14 cellular contexts compared by ENCODE assay signal in genomic region chr5:157352756-157353340, GRCh38.
DNase-seq lines count a peak whose midpoint lies in the region; ATAC-seq and TF ChIP-seq lines count a peak whose summit lies in the region.
"Had no signal": no experiment of that assay in that cellular context is flagged by ENCODE, and none has a peak within 500 bp of the region (broad histone marks: within the 10 kb centered on the region; RNA-seq: fewer than 3 reads in every experiment).

No MANE protein-coding gene starts in this region.

- ATAC-seq in natural killer cell (no peak), HG02798 (IDR thresholded peaks at IDR 0.05; ENCODE audit: poor library complexity, unreplicated experiment) (no peak), GM19455 (IDR thresholded peaks at IDR 0.05; ENCODE audit: unreplicated experiment) (no peak)
- ATAC-seq in stimulated activated naive B cell treated with anti-CD40 and anti-IgM and Interleukin-4, amounts not matched to agents 10 μg/mL and 1 μg/mL and 100 μg/mL, for 72 hours (replicated peaks) = no peak

- no peak overlapping the region for H3K4me3 Mint-ChIP-seq in activated naive CD4-positive, alpha-beta T cell treated with anti-CD3 and anti-CD28 coated beads, Interleukin-2, amount 50 U/mL, for 24 hours
- no peak overlapping the region for H3K4me3 Mint-ChIP-seq in activated T-helper 1 cell treated with anti-CD3 and anti-CD28 coated beads, Interleukin-12 subunit alpha, Interleukin-12 subunit beta, Interleukin-2, Interleukin-4 antibody, amounts not matched to agents 30 ng/mL and 10 ng/mL and 1 ng/mL, durations not matched to agents 14 hours and 24 hours and 36 hours
- H3K4me3 Mint-ChIP-seq in natural killer cell = no peak overlapping the region
- H3K4me3 Mint-ChIP-seq in stimulated activated naive B cell treated with anti-CD40 and anti-IgM and Interleukin-4, amounts not matched to agents 10 μg/mL and 1 μg/mL and 100 μg/mL, for 72 hours = no peak overlapping the region

- H3K9me3 ChIP-seq in stomach = no peaks in the 10 kb centered on the region
- H3K9me3 ChIP-seq: tibial nerve had no signal

- H3K36me3 Mint-ChIP-seq in activated naive CD4-positive, alpha-beta T cell treated with anti-CD3 and anti-CD28 coated beads, Interleukin-2, amount 50 U/mL, for 24 hours = peaks cover 20% of the 10 kb centered on the region
- H3K36me3 Mint-ChIP-seq in activated T-helper 1 cell treated with anti-CD3 and anti-CD28 coated beads, Interleukin-12 subunit alpha, Interleukin-12 subunit beta, Interleukin-2, Interleukin-4 antibody, amounts not matched to agents 30 ng/mL and 10 ng/mL and 1 ng/mL, durations not matched to agents 14 hours and 24 hours and 36 hours (ENCODE audit: low read depth) = peaks cover 68% of the 10 kb centered on the region
- no peaks in the 10 kb centered on the region for H3K36me3 Mint-ChIP-seq in natural killer cell
- peaks cover 55 to 71% of the 10 kb centered on the region in 2 donors for H3K36me3 Mint-ChIP-seq in stimulated activated naive B cell treated with anti-CD40 and anti-IgM and Interleukin-4, amounts not matched to agents 10 μg/mL and 1 μg/mL and 100 μg/mL, for 72 hours

- intact Hi-C loops in activated T-helper 1 cell treated with anti-CD3 and anti-CD28 coated beads, Interleukin-12 subunit alpha, Interleukin-12 subunit beta, Interleukin-2, Interleukin-4 antibody, amounts not matched to agents 30 ng/mL and 10 ng/mL and 1 ng/mL, durations not matched to agents 14 hours and 24 hours and 36 hours (cut with micrococcal nuclease) = no loop called here
- intact Hi-C loops in natural killer cell (cut with micrococcal nuclease) = no loop called here
- intact Hi-C loops in stomach (cut with DNase I; ENCODE audit: low total_unique reads) = no loop called here

- no peak overlapping the region for H3K4me3 ChIP-seq in stomach
- H3K4me3 ChIP-seq: tibial nerve had no signal

- peaks cover 0 to 14% (median 4%) of the 10 kb centered on the region in 4 donors for H3K36me3 ChIP-seq in stomach
- H3K36me3 ChIP-seq: tibial nerve had no signal

- no peaks in the 10 kb centered on the region for H3K27me3 ChIP-seq in stomach
- H3K27me3 ChIP-seq: tibial nerve had no signal

- no peaks in the 10 kb centered on the region for H3K9me3 Mint-ChIP-seq in activated naive CD4-positive, alpha-beta T cell treated with anti-CD3 and anti-CD28 coated beads, Interleukin-2, amount 50 U/mL, for 24 hours
- H3K9me3 Mint-ChIP-seq in activated T-helper 1 cell treated with anti-CD3 and anti-CD28 coated beads, Interleukin-12 subunit alpha, Interleukin-12 subunit beta, Interleukin-2, Interleukin-4 antibody, amounts not matched to agents 30 ng/mL and 10 ng/mL and 1 ng/mL, durations not matched to agents 14 hours and 24 hours and 36 hours = no peaks in the 10 kb centered on the region
- H3K9me3 Mint-ChIP-seq in natural killer cell = no peaks in the 10 kb centered on the region
- peaks cover 0 to 4% of the 10 kb centered on the region in 2 donors for H3K9me3 Mint-ChIP-seq in stimulated activated naive B cell treated with anti-CD40 and anti-IgM and Interleukin-4, amounts not matched to agents 10 μg/mL and 1 μg/mL and 100 μg/mL, for 72 hours

- peak overlapping the region; percentile 90 for H3K27ac Mint-ChIP-seq in activated naive CD4-positive, alpha-beta T cell treated with anti-CD3 and anti-CD28 coated beads, Interleukin-2, amount 50 U/mL, for 24 hours
- H3K27ac Mint-ChIP-seq in activated T-helper 1 cell treated with anti-CD3 and anti-CD28 coated beads, Interleukin-12 subunit alpha, Interleukin-12 subunit beta, Interleukin-2, Interleukin-4 antibody, amounts not matched to agents 30 ng/mL and 10 ng/mL and 1 ng/mL, durations not matched to agents 14 hours and 24 hours and 36 hours = peak overlapping the region; percentile 84
- peak overlapping the region; percentile 64 to 88 for H3K27ac Mint-ChIP-seq in natural killer cell
- peak overlapping the region; percentile 86 for H3K27ac Mint-ChIP-seq in stimulated activated naive B cell treated with anti-CD40 and anti-IgM and Interleukin-4, amounts not matched to agents 10 μg/mL and 1 μg/mL and 100 μg/mL, for 72 hours

- H3K27me3 Mint-ChIP-seq in activated naive CD4-positive, alpha-beta T cell treated with anti-CD3 and anti-CD28 coated beads, Interleukin-2, amount 50 U/mL, for 24 hours = no peaks in the 10 kb centered on the region
- no peaks in the 10 kb centered on the region for H3K27me3 Mint-ChIP-seq in activated T-helper 1 cell treated with anti-CD3 and anti-CD28 coated beads, Interleukin-12 subunit alpha, Interleukin-12 subunit beta, Interleukin-2, Interleukin-4 antibody, amounts not matched to agents 30 ng/mL and 10 ng/mL and 1 ng/mL, durations not matched to agents 14 hours and 24 hours and 36 hours (ENCODE audit: insufficient read depth)
- no peaks in the 10 kb centered on the region for H3K27me3 Mint-ChIP-seq in natural killer cell (ENCODE audit: low read depth in 2 of 2)
- H3K27me3 Mint-ChIP-seq in stimulated activated naive B cell treated with anti-CD40 and anti-IgM and Interleukin-4, amounts not matched to agents 10 μg/mL and 1 μg/mL and 100 μg/mL, for 72 hours = no peaks in the 10 kb centered on the region

- no peak overlapping the region for H3K27ac ChIP-seq in stomach
- H3K27ac ChIP-seq: tibial nerve had no signal

- TF ChIP-seq POLR2A in stomach (IDR thresholded peaks at IDR 0.05) = no peak

- 89 to 93% (median 92%) methylated on average over 12 of the region's 12 CpGs for WGBS in stomach, 5 donors

- no peak for TF ChIP-seq EP300 in stomach (IDR thresholded peaks at IDR 0.05)

- TF ChIP-seq CTCF in natural killer cell (IDR thresholded peaks at IDR 0.05) = no peak
- TF ChIP-seq CTCF in stomach (IDR thresholded peaks at IDR 0.05) = no peak

- no peak for DNase-seq in activated naive CD4-positive, alpha-beta T cell (lab: John Stamatoyannopoulos, UW)
- DNase-seq in activated T-helper 1 cell treated with anti-CD3 and anti-CD28 coated beads, Interleukin-12 subunit alpha, Interleukin-12 subunit beta, Interleukin-2, Interleukin-4 antibody, amounts not matched to agents 30 ng/mL and 10 ng/mL and 1 ng/mL, durations not matched to agents 14 hours and 24 hours and 36 hours (ENCODE audit: low spot score) = no peak
- DNase-seq in natural killer cell (no peak), stomach (no peak)
- no peak for DNase-seq in stimulated activated naive B cell treated with anti-CD40 and anti-IgM and Interleukin-4, amounts not matched to agents 10 μg/mL and 1 μg/mL and 100 μg/mL, for 72 hours
- DNase-seq: AML-193, Karpas-422, mesendoderm, NCI-H2171, NCI-H774 had no signal

- H3K4me1 Mint-ChIP-seq in activated naive CD4-positive, alpha-beta T cell treated with anti-CD3 and anti-CD28 coated beads, Interleukin-2, amount 50 U/mL, for 24 hours = peaks cover 56% of the 10 kb centered on the region
- H3K4me1 Mint-ChIP-seq in activated T-helper 1 cell treated with anti-CD3 and anti-CD28 coated beads, Interleukin-12 subunit alpha, Interleukin-12 subunit beta, Interleukin-2, Interleukin-4 antibody, amounts not matched to agents 30 ng/mL and 10 ng/mL and 1 ng/mL, durations not matched to agents 14 hours and 24 hours and 36 hours (ENCODE audit: low read depth) = peaks cover 61% of the 10 kb centered on the region
- H3K4me1 Mint-ChIP-seq in natural killer cell = peaks cover 38 to 62% of the 10 kb centered on the region in 2 donors
- H3K4me1 Mint-ChIP-seq in stimulated activated naive B cell treated with anti-CD40 and anti-IgM and Interleukin-4, amounts not matched to agents 10 μg/mL and 1 μg/mL and 100 μg/mL, for 72 hours = peaks cover 24 to 37% of the 10 kb centered on the region in 2 donors

- no peaks in the 10 kb centered on the region for H3K4me1 ChIP-seq in stomach
